ENCODE assay signal across 1 cellular context in the genomic region with DNA sequence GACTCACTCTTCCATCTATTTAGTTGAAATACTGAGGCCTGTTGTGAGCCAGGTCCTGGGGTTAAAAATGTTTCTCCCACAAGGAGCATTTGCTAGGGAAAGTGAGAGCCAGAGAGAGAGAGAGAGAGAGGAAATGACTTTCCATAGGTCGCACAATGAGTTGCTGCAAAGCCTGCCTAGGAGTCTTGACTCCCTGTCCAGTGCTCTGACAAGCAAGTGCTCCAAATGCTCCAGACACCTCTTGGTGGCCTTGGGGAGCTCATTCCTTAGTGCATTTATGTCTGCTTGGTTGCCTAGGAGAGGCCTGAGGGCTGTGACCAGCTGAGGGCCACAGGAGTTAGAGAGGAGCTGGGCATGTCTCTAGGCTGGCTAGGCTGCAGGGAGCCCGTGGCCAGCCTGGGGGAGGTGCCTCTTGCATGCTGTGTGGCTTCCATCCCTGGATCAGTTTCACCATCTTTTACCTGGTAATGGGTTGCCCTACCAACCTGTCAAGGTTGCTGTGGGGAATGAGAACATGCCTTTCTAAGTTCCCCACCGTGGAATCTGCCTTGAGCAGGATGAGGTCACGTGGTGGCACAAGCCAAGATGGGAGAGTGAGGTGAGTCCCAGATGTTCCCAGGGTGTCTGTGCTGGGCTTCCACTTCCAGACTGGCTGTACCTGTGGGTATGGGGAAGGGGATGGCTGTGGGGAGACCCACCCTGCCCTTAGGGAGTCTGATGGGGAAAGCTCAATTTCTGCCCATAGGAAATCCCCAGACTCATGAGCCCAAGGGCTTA.
TF ChIP-seq lines count a peak whose summit lies in the region.

No MANE protein-coding gene starts in this region.

TF ChIP-seq in H1, 55 proteins besides CTCF, POLR2A, EP300 and RAD21:
- TF ChIP-seq SUZ12 (IDR thresholded peaks at IDR 0.05; ENCODE audit: low read length) (no peak), CBX8 (IDR thresholded peaks at IDR 0.05; ENCODE audit: borderline replicate concordance, low read depth, low read length) (no peak), RFX5 (IDR thresholded peaks at IDR 0.05; ENCODE audit: borderline replicate concordance, low read depth, low read length) (no peak), JUND (IDR thresholded peaks at IDR 0.05; ENCODE audit: low read length) (no peak)
